Comparison of ENCODE assay signal across 19 cellular contexts in genomic region chr16:27844826-27845225, GRCh38.
DNase-seq lines count a peak whose midpoint lies in the region; ATAC-seq and TF ChIP-seq lines count a peak whose summit lies in the region.
"Had no signal": no experiment of that assay in that cellular context is flagged by ENCODE, and none has a peak within 500 bp of the region (broad histone marks: within the 10 kb centered on the region; RNA-seq: fewer than 3 reads in every experiment).

No MANE protein-coding gene starts in this region.

- H3K4me3 ChIP-seq in Peyer's patch, result no peak overlapping the region
- no peak overlapping the region for H3K4me3 ChIP-seq in sigmoid colon
- H3K4me3 ChIP-seq: GM23248 had no signal

- peaks cover 0 to 9% (median 6%) of the 10 kb centered on the region in 3 donors for H3K27me3 Mint-ChIP-seq in CD14-positive monocyte (ENCODE audit: low read depth in 3 of 3)
- peaks cover 13 to 69% (median 30%) of the 10 kb centered on the region in 5 donors for H3K27me3 Mint-ChIP-seq in naive thymus-derived CD8-positive, alpha-beta T cell

- no peak for TF ChIP-seq EP300 in sigmoid colon (IDR thresholded peaks at IDR 0.05)

- no peaks in the 10 kb centered on the region for H3K36me3 Mint-ChIP-seq in CD14-positive monocyte
- no peaks in the 10 kb centered on the region for H3K36me3 Mint-ChIP-seq in naive thymus-derived CD8-positive, alpha-beta T cell
- H3K36me3 Mint-ChIP-seq: CD8-positive, alpha-beta T cell had no signal

- DNase-seq in CD14-positive monocyte (ENCODE audit: low spot score) (peak; percentile 32), Peyer's patch (peak in 2 of 3 donors; percentile 18 to 30), islet precursor cell (peak; percentile 48), sigmoid colon (peak; percentile 43), NCI-H345 treated with DMSO at 0.1 percent for 48 hours (lab: John Stamatoyannopoulos, UW; ENCODE audit: unreplicated experiment) (no peak), KBM-7 (no peak)
- DNase-seq in naive thymus-derived CD8-positive, alpha-beta T cell, result no peak
- DNase-seq: CD8-positive, alpha-beta T cell; DMS153; GM23248; NCI-H1105; NCI-H2029 treated with DMSO at 0.1 percent for 48 hours; NCI-H226; NCI-H524 treated with DMSO at 0.1 percent for 48 hours; NCI-H82; SHP77 had no signal

- no peaks in the 10 kb centered on the region for H3K4me1 Mint-ChIP-seq in CD14-positive monocyte
- H3K4me1 Mint-ChIP-seq in naive thymus-derived CD8-positive, alpha-beta T cell, result no peaks in the 10 kb centered on the region

- peaks cover 0 to 7% (median 3%) of the 10 kb centered on the region in 7 donors for H3K9me3 Mint-ChIP-seq in CD14-positive monocyte
- peaks cover 0 to 2% (median 0%) of the 10 kb centered on the region in 9 donors for H3K9me3 Mint-ChIP-seq in naive thymus-derived CD8-positive, alpha-beta T cell
- H3K9me3 Mint-ChIP-seq: CD8-positive, alpha-beta T cell had no signal

- H3K4me3 Mint-ChIP-seq in CD14-positive monocyte, result no peak overlapping the region
- H3K4me3 Mint-ChIP-seq in naive thymus-derived CD8-positive, alpha-beta T cell, result no peak overlapping the region
- H3K4me3 Mint-ChIP-seq: CD8-positive, alpha-beta T cell had no signal

- TF ChIP-seq CTCF in CD14-positive monocyte (IDR thresholded peaks at IDR 0.05), result no peak
- TF ChIP-seq CTCF in Peyer's patch (IDR thresholded peaks at IDR 0.05), result no peak
- TF ChIP-seq CTCF in sigmoid colon (IDR thresholded peaks at IDR 0.05), result no peak

- 77 to 85% methylated on average over 8 of the region's 8 CpGs for WGBS in sigmoid colon, 2 donors

- in situ Hi-C loops in KBM-7 (cut with MboI; ENCODE audit: low pct_unique_long_range_greater_than_20kb, low sequenced_read_pairs), result no loop called here

- no peaks in the 10 kb centered on the region for H3K4me1 ChIP-seq in Peyer's patch
- H3K4me1 ChIP-seq in sigmoid colon, result no peaks in the 10 kb centered on the region

- no peak overlapping the region for H3K27ac Mint-ChIP-seq in CD14-positive monocyte
- H3K27ac Mint-ChIP-seq in naive thymus-derived CD8-positive, alpha-beta T cell, result no peak overlapping the region
- H3K27ac Mint-ChIP-seq: CD8-positive, alpha-beta T cell had no signal

- TF ChIP-seq POLR2A in Peyer's patch (IDR thresholded peaks at IDR 0.05) (no peak), sigmoid colon (IDR thresholded peaks at IDR 0.05) (no peak)

- ATAC-seq in naive thymus-derived CD8-positive, alpha-beta T cell, result no peak
- no peak for ATAC-seq in HG02642 (IDR thresholded peaks at IDR 0.05; ENCODE audit: poor library complexity, unreplicated experiment)
- ATAC-seq: CD8-positive, alpha-beta T cell; HCT116 had no signal

- H3K27me3 ChIP-seq in Peyer's patch (no peaks in the 10 kb centered on the region), sigmoid colon (no peaks in the 10 kb centered on the region)

- H3K9me3 ChIP-seq in Peyer's patch (no peaks in the 10 kb centered on the region), sigmoid colon (no peaks in the 10 kb centered on the region)

- POLR2A ChIA-PET in naive thymus-derived CD8-positive, alpha-beta T cell (lab: Charles Lee), result no interaction called here

- intact Hi-C loops in CD14-positive monocyte (cut with micrococcal nuclease), result no loop called here
- intact Hi-C loops in sigmoid colon (cut with DNase I), result no loop called here

- H3K27ac ChIP-seq in Peyer's patch, result no peak overlapping the region
- no peak overlapping the region for H3K27ac ChIP-seq in sigmoid colon
- H3K27ac ChIP-seq: GM23248, KMS-11 had no signal

- H3K36me3 ChIP-seq in Peyer's patch (no peaks in the 10 kb centered on the region), sigmoid colon (no peaks in the 10 kb centered on the region)

Comparison
In these comparisons a context has a peak if more than half of its experiments do, and no peak if none do; other contexts are left out.
1. DNase-seq: peak in CD14-positive monocyte (single experiment), Peyer's patch (2 of 3), islet precursor cell (single experiment) and sigmoid colon (single experiment); none in naive thymus-derived CD8-positive, alpha-beta T cell (0 of 10), NCI-H345 treated with DMSO at 0.1 percent for 48 hours (single experiment) and KBM-7 (single experiment).